Comparison of ENCODE assay signal across 4 cellular contexts in the genomic region with DNA sequence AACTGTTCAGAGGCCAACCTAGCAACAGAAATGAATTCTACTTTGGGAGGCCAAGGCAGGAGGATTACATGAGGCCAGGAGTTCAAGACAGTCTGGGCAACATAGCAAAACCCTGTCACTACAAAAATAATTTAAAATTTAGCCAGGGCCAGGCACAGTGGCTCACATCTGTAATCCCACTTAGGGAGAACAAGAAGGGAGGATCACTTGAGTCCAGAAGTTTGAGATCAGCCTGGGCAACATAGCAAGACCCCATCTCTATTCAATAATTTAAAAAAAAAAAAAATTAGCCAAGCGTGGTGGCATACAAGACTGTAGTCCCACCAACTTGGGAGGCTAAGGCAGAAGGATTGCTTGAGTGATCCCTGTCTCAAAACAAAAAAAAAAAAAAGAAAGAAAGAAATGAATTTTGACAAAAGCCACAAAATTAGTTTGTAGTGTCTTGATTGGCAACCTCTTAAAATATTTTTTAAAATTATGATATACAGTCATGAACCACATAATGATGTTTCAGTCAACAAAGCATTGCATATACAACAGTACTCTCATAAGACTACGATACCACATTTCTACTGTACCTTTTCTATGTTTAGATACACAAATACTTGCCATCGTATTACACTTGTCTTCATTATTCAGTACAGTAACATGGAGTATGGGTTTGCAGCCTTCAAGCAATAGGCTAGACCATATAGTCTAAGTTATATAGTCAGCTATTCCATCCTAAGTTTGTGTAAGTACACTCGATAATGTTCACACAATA.
TF ChIP-seq lines count a peak whose summit lies in the region.

No MANE protein-coding gene starts in this region.

TF ChIP-seq in HepG2, 621 proteins besides CTCF, POLR2A, EP300 and RAD21 (continues in another document):
- no peak for TF ChIP-seq DNMT3B (CRISPR knock-in tag; conservative IDR thresholded peaks at IDR 0.05)
- TF ChIP-seq IKZF1 (IDR thresholded peaks at IDR 0.05), result no peak
- TF ChIP-seq MBNL3 (CRISPR knock-in tag; conservative IDR thresholded peaks at IDR 0.05), result no peak
- peak; percentile 72; the same call in 1 of the 2 replicates for TF ChIP-seq ZNF121 (CRISPR knock-in tag; IDR thresholded peaks at IDR 0.05)
- no peak for TF ChIP-seq HNRNPL (IDR thresholded peaks at IDR 0.05; ENCODE audit: low read depth, low read length)
- TF ChIP-seq CENPX (CRISPR knock-in tag; IDR thresholded peaks at IDR 0.05), result no peak
- TF ChIP-seq ZNF770 (CRISPR knock-in tag; IDR thresholded peaks at IDR 0.05), result 0 out of 2 replicates have a peak, but pooled peaks have one; percentile 17
- TF ChIP-seq ZBTB46 (CRISPR knock-in tag; IDR thresholded peaks at IDR 0.05; ENCODE audit: borderline replicate concordance), result no peak
- TF ChIP-seq GTF3A (CRISPR knock-in tag; conservative IDR thresholded peaks at IDR 0.05), result no peak
- TF ChIP-seq ZNF441 (CRISPR knock-in tag; IDR thresholded peaks at IDR 0.05; ENCODE audit: borderline replicate concordance), result no peak

TF ChIP-seq in HEK293, 187 proteins besides CTCF, POLR2A, EP300 and RAD21:
- TF ChIP-seq, protein P1, sequence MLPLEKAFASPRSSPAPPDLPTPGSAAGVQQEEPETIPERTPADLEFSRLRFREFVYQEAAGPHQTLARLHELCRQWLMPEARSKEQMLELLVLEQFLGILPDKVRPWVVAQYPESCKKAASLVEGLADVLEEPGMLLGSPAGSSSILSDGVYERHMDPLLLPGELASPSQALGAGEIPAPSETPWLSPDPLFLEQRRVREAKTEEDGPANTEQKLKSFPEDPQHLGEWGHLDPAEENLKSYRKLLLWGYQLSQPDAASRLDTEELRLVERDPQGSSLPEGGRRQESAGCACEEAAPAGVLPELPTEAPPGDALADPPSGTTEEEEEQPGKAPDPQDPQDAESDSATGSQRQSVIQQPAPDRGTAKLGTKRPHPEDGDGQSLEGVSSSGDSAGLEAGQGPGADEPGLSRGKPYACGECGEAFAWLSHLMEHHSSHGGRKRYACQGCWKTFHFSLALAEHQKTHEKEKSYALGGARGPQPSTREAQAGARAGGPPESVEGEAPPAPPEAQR (tag by site-specific recombination; IDR thresholded peaks at IDR 0.05), result no peak
- TF ChIP-seq ZNF157 (tag by site-specific recombination; IDR thresholded peaks at IDR 0.05) (no peak), SETDB1 (IDR thresholded peaks at IDR 0.05; ENCODE audit: insufficient read length, low read length) (peak; percentile 61), ZNF791 (tag by site-specific recombination; IDR thresholded peaks at IDR 0.05) (peak; percentile 92)
- TF ChIP-seq, protein P2, sequence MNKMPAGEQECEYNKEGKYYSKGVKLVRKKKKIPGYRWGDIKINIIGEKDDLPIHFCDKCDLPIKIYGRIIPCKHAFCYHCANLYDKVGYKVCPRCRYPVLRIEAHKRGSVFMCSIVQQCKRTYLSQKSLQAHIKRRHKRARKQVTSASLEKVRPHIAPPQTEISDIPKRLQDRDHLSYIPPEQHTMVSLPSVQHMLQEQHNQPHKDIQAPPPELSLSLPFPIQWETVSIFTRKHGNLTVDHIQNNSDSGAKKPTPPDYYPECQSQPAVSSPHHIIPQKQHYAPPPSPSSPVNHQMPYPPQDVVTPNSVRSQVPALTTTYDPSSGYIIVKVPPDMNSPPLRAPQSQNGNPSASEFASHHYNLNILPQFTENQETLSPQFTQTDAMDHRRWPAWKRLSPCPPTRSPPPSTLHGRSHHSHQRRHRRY (tag by site-specific recombination; IDR thresholded peaks at IDR 0.05), result no peak

TF ChIP-seq in WTC11, 78 proteins besides CTCF, POLR2A, EP300 and RAD21:
- TF ChIP-seq, protein P1 (CRISPR knock-in tag; IDR thresholded peaks at IDR 0.05), result no peak
- TF ChIP-seq ZNF121 (CRISPR knock-in tag; IDR thresholded peaks at IDR 0.05) (peak; percentile 25; the same call in 1 of the 2 replicates), TEAD1 (CRISPR knock-in tag; IDR thresholded peaks at IDR 0.05) (no peak), TP53 (CRISPR knock-in tag; IDR thresholded peaks at IDR 0.05) (no peak)

TF ChIP-seq in K562, 482 proteins besides CTCF, POLR2A, EP300 and RAD21:
- 0 out of 3 replicates have a peak, but pooled peaks of 1 of the 2 experiments have one; percentile 30 for TF ChIP-seq CBX3 (IDR thresholded peaks at IDR 0.05; ENCODE audit: borderline replicate concordance in 1 of 2, low read length in 2 of 2)
- TF ChIP-seq ZNF121 (CRISPR knock-in tag; conservative IDR thresholded peaks at IDR 0.05), result peak; percentile 63
- TF ChIP-seq SLC30A9 (CRISPR knock-in tag; IDR thresholded peaks at IDR 0.05), result no peak
